ENCODE assay signal across 14 cellular contexts in genomic region chr7:114264029-114264428, GRCh38.
DNase-seq lines count a peak whose midpoint lies in the region; ATAC-seq, FAIRE-seq and TF ChIP-seq lines count a peak whose summit lies in the region.
"Had no signal": no experiment of that assay in that cellular context is flagged by ENCODE, and none has a peak within 500 bp of the region (broad histone marks: within the 10 kb centered on the region; RNA-seq: fewer than 3 reads in every experiment).

No MANE protein-coding gene starts in this region.

- H3K27me3 ChIP-seq in bronchial epithelial cell (ENCODE audit: control insufficient read depth, insufficient read depth, low read length), result no peaks in the 10 kb centered on the region

- no peak for FAIRE-seq in bronchial epithelial cell (lab: Jason Lieb, UNC)

- H3K9me3 Mint-ChIP-seq in immature natural killer cell, result peaks cover 2 to 25% (median 6%) of the 10 kb centered on the region in 6 donors

- H3K36me3 Mint-ChIP-seq in immature natural killer cell, result no peaks in the 10 kb centered on the region

- no peaks in the 10 kb centered on the region for H3K4me1 Mint-ChIP-seq in immature natural killer cell

- H3K27ac Mint-ChIP-seq in immature natural killer cell, result no peak overlapping the region

- peak; percentile 25 for DNase-seq in HCEC 1CT
- DNase-seq in RKO (ENCODE audit: low spot score), result peak; percentile 20
- peak; percentile 59 for DNase-seq in bronchial epithelial cell (ENCODE audit: low read depth)
- peak; percentile 11 for DNase-seq in fibroblast of the aortic adventitia (ENCODE audit: low read depth)
- DNase-seq in immature natural killer cell, result no peak
- DNase-seq in GM19238 (ENCODE audit: insufficient read length, low spot score), result no peak
- DNase-seq: NCI-H1092 treated with DMSO at 0.1 percent for 48 hours, NCI-H2081 treated with DMSO at 0.1 percent for 48 hours, NCI-H524, SHP77 had no signal

- H3K27me3 Mint-ChIP-seq in immature natural killer cell (ENCODE audit: low read depth in 3 of 3), result no peaks in the 10 kb centered on the region

- no peak for ATAC-seq in activated CD4-positive, CD25-positive, alpha-beta regulatory T cell treated with anti-CD3 and anti-CD28 coated beads, Interleukin-2, amount 50 U/mL, for 24 hours
- no peak for ATAC-seq in esophagus mucosa
- ATAC-seq: SK-N-SH treated with all-trans-retinoic acid at 6 μM for 48 hours had no signal

- no peak overlapping the region for H3K4me3 ChIP-seq in bronchial epithelial cell (ENCODE audit: low read depth, low read length)
- no peak overlapping the region for H3K4me3 ChIP-seq in fibroblast of the aortic adventitia (ENCODE audit: low read depth, low read length)
- H3K4me3 ChIP-seq: HAP-1 had no signal

- TF ChIP-seq CTCF in bronchial epithelial cell (IDR thresholded peaks at IDR 0.05; ENCODE audit: insufficient read depth, low read length, severe bottlenecking) (no peak), fibroblast of the aortic adventitia (IDR thresholded peaks at IDR 0.05; ENCODE audit: insufficient read depth, low read length) (no peak)

- no peak overlapping the region for H3K4me3 Mint-ChIP-seq in immature natural killer cell

- no peaks in the 10 kb centered on the region for H3K36me3 ChIP-seq in bronchial epithelial cell (ENCODE audit: control insufficient read depth, insufficient read depth, low read length)
- H3K36me3 ChIP-seq: HAP-1 had no signal

Comparison
In these comparisons a context has a peak if more than half of its experiments do, and no peak if none do; other contexts are left out.
1. DNase-seq: peak in HCEC 1CT (single experiment), RKO (single experiment), bronchial epithelial cell (single experiment) and fibroblast of the aortic adventitia (single experiment); none in immature natural killer cell (0 of 3) and GM19238 (single experiment).